Comparison of ENCODE assay signal across 8 cellular contexts in the genomic region with DNA sequence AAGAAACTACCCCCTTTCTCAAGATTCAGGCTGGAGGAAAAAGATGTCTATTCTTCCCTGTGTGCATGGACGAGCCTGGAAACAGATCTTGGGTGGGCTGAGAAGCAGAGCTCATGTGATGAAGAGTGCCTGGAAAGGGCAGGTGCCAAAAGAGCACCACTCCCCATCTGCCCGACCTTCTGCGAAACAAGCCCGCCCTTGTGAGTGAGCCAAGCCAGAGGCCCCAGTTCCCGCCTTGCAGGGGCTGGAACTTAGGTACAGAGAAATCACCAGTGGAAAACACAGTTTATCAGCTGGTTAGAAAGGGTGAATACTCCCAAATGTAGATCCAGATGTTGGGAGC. TPM values are rescaled to one million over a fixed set of nuclear protein-coding genes. Genes with fewer than 3 reads are reported as not detected.
DNase-seq lines count a peak whose midpoint lies in the region; ATAC-seq and TF ChIP-seq lines count a peak whose summit lies in the region.

No MANE protein-coding gene starts in this region.

- peak overlapping the region; percentile 93 for H3K4me3 Mint-ChIP-seq in HFFc6

- H3K4me1 ChIP-seq in rectal smooth muscle tissue (ENCODE audit: control insufficient read depth, insufficient read depth, low read length), result peaks cover 44% of the 10 kb centered on the region

- H3K27me3 ChIP-seq in rectal smooth muscle tissue (ENCODE audit: control insufficient read depth, insufficient read depth, low read length), result no peaks in the 10 kb centered on the region

- H3K4me3 ChIP-seq in fibroblast of the aortic adventitia (ENCODE audit: low read depth, low read length) (peak overlapping the region; percentile 82), rectal smooth muscle tissue (ENCODE audit: low read length) (peak overlapping the region; percentile 72)

- no peaks in the 10 kb centered on the region for H3K9me3 Mint-ChIP-seq in HFFc6

- DNase-seq in HFFc6, result no peak
- DNase-seq in SW480 (ENCODE audit: low spot score), result peak; percentile 41
- peak; percentile 73 for DNase-seq in fibroblast of the aortic adventitia (ENCODE audit: low read depth)
- no peak for DNase-seq in AML-193 (lab: John Stamatoyannopoulos, UW)
- DNase-seq in GM10248 (ENCODE audit: extremely low spot score), result no peak
- no peak for DNase-seq in NCI-H2029 (lab: John Stamatoyannopoulos, UW)

- H3K36me3 ChIP-seq in rectal smooth muscle tissue (ENCODE audit: control insufficient read depth, insufficient read depth, low read length), result no peaks in the 10 kb centered on the region

- POLR2A ChIA-PET in GM10248 (lab: Yijun Ruan, JAX), result no interaction called here

- H3K9ac ChIP-seq in rectal smooth muscle tissue (ENCODE audit: low read length), result no peak overlapping the region

- CTCF ChIA-PET in GM10248 (lab: Yijun Ruan, JAX), result interaction anchor here (1.6 kb wide), 1 partner anchor 52 kb away, joined by 5 read pairs; no protein-coding TSS in a partner anchor

- H3K27ac Mint-ChIP-seq in HFFc6, result peak overlapping the region; percentile 96

- H3K4me1 Mint-ChIP-seq in HFFc6 (ENCODE audit: low read depth), result peaks cover 68% of the 10 kb centered on the region

- TF ChIP-seq CTCF in HFFc6 (IDR thresholded peaks at IDR 0.05) (no peak), fibroblast of the aortic adventitia (IDR thresholded peaks at IDR 0.05; ENCODE audit: insufficient read depth, low read length) (no peak), GM10248 (IDR thresholded peaks at IDR 0.05; ENCODE audit: control extremely low read depth, extremely low read depth, low read depth, missing control alignments) (no peak)

- peaks cover 43% of the 10 kb centered on the region for H3K36me3 Mint-ChIP-seq in HFFc6 (ENCODE audit: low read depth)

- H3K27me3 Mint-ChIP-seq in HFFc6 (ENCODE audit: insufficient read depth), result no peaks in the 10 kb centered on the region

- no peak for ATAC-seq in GM19452 (IDR thresholded peaks at IDR 0.05; ENCODE audit: unreplicated experiment)

- H3K27ac ChIP-seq in rectal smooth muscle tissue (ENCODE audit: low read depth, low read length), result peak overlapping the region; percentile 95

RNA-seq across cellular contexts. Expression of gene A3GALT2, which starts 26.7 kb away (rescaled TPM):
- not detected for total RNA-seq in HFFc6 (2021; fragmentation: NEBNext Ultra II Directional; extraction: Animal tissue kit (Norgen Biotek cat#: 25700))
- total RNA-seq in fibroblast of the aortic adventitia (ENCODE audit: low replicate concordance), result not detected in 2 replicates

Comparison
In these comparisons a context has a peak if more than half of its experiments do, and no peak if none do; other contexts are left out.
1. DNase-seq: peak in SW480 (single experiment) and fibroblast of the aortic adventitia (single experiment); none in HFFc6 (single experiment), AML-193 (0 of 2), GM10248 (single experiment) and NCI-H2029 (single experiment).